Comparison of ENCODE assay signal across 25 cellular contexts in genomic region chr3:40350529-40350928, GRCh38. TPM values are rescaled to one million over a fixed set of nuclear protein-coding genes. Genes with fewer than 3 reads are reported as not detected.
"Had no signal": no experiment of that assay in that cellular context is flagged by ENCODE, and none has a peak within 500 bp of the region (broad histone marks: within the 10 kb centered on the region; RNA-seq: fewer than 3 reads in every experiment).

No MANE protein-coding gene starts in this region.

- H3K27me3 ChIP-seq: neutrophil, ovary, right lobe of liver, sigmoid colon, stomach, tibial artery, transverse colon, upper lobe of right lung, uterus had no signal

- H3K79me2 ChIP-seq: parathyroid adenoma had no signal

- H3K4me3 ChIP-seq: ovary, psoas muscle, right lobe of liver, sigmoid colon, stomach, tibial artery, transverse colon, upper lobe of right lung, uterus had no signal

- H3K4me1 ChIP-seq: parathyroid adenoma, psoas muscle, right lobe of liver, sigmoid colon, stomach, tibial artery, transverse colon, upper lobe of right lung, uterus had no signal

- H3K36me3 ChIP-seq: neutrophil, ovary, right lobe of liver, sigmoid colon, stomach, tibial artery, transverse colon, upper lobe of right lung had no signal

- H3K9me3 ChIP-seq: neutrophil, ovary, right lobe of liver, sigmoid colon, tibial artery, transverse colon, upper lobe of right lung, uterus had no signal

- H2AFZ ChIP-seq: parathyroid adenoma had no signal

- H3K9ac ChIP-seq: parathyroid adenoma had no signal

- DNase-seq: naive thymus-derived CD8-positive, alpha-beta T cell; nephron progenitor cell; occipital lobe; ovary; posterior cingulate gyrus; psoas muscle; right cardiac atrium; right lobe of liver; sigmoid colon; small intestine; stimulated activated CD4-positive, alpha-beta T cell treated with anti-CD3 and anti-CD28 coated beads, Interleukin-15, amount 100 ng/mL, for 24 hours; stimulated activated CD4-positive, alpha-beta T cell treated with anti-CD3 and anti-CD28 coated beads, Interleukin-2, amount 100 ng/mL, for 24 hours; stimulated activated CD4-positive, alpha-beta T cell treated with anti-CD3 and anti-CD28 coated beads, Interleukin-2, amount 100 ng/mL, for 48 hours; stimulated activated CD4-positive, alpha-beta T cell treated with anti-CD3 and anti-CD28 coated beads, Interleukin-4, amount 100 ng/mL, for 24 hours; stimulated activated naive B cell treated with anti-CD40 and anti-IgM and Interleukin-4, amounts not matched to agents 10 μg/mL and 1 μg/mL and 100 μg/mL, for 72 hours; stimulated activated naive CD4-positive, alpha-beta T cell treated with Interleukin-2 at 50 U/mL for 16 hours; stomach; tibial artery; transverse colon; upper lobe of right lung; uterus had no signal

- H3K27ac ChIP-seq: neutrophil, ovary, parathyroid adenoma, psoas muscle, right lobe of liver, sigmoid colon, stomach, tibial artery, transverse colon, upper lobe of right lung, uterus had no signal

RNA-seq across cellular contexts. Expression of gene ENTPD3, which starts 36.5 kb away (rescaled TPM):
- total RNA-seq: naive thymus-derived CD8-positive, alpha-beta T cell; natural killer cell treated with Interleukin-12 subunit alpha and Interleukin-12 subunit beta and Interleukin-15 and Interleukin-18, amount 100 ng/mL, for 72 hours; neural crest cell; right lobe of liver had no signal
- polyA plus RNA-seq: naive thymus-derived CD8-positive, alpha-beta T cell had no signal
